Comparison of ENCODE assay signal across 8 cellular contexts in genomic region chr1:172154571-172154970, GRCh38.
DNase-seq lines count a peak whose midpoint lies in the region; ATAC-seq and TF ChIP-seq lines count a peak whose summit lies in the region.

No MANE protein-coding gene starts in this region.

- H3K9ac ChIP-seq in mesendoderm (ENCODE audit: low read length) = no peak overlapping the region

- WGBS in mesendoderm (ENCODE audit: extremely low coverage, insufficient coverage, low lambda C conversion rate) = no CpG with 5 or more reads among the region's 2 CpGs

- no peak overlapping the region for H3K4ac ChIP-seq in mesendoderm (ENCODE audit: low read depth, low read length)

- H3K27me3 ChIP-seq in mesendoderm (ENCODE audit: insufficient read depth, low read length, poor library complexity) = no peaks in the 10 kb centered on the region

- no peak overlapping the region for H2BK15ac ChIP-seq in mesendoderm (replicated peaks; ENCODE audit: low read depth)

- H3K23ac ChIP-seq in mesendoderm (ENCODE audit: low read length) = no peak overlapping the region

- H3K4me3 ChIP-seq in GM12865 (ENCODE audit: low read depth, low read length) (no peak overlapping the region), epithelial cell of esophagus (ENCODE audit: low read length) (no peak overlapping the region), mesendoderm (ENCODE audit: low read length) (no peak overlapping the region)

- H3K36me3 ChIP-seq in mesendoderm (ENCODE audit: control insufficient read depth, insufficient read depth, low read length) = no peaks in the 10 kb centered on the region

- peak; percentile 46 for DNase-seq in GM12865 (ENCODE audit: low read depth)
- DNase-seq in NCI-H460 (ENCODE audit: extremely low read depth, low read depth) = peak; percentile 41
- peak; percentile 74 for DNase-seq in epithelial cell of esophagus (ENCODE audit: low read depth)
- peak; percentile 63 for DNase-seq in stromal cell of bone marrow (ENCODE audit: low read depth)
- no peak for DNase-seq in NCI-H510A treated with DMSO at 0.1 percent for 48 hours (lab: John Stamatoyannopoulos, UW)
- DNase-seq in NCI-H128 (lab: John Stamatoyannopoulos, UW; ENCODE audit: unreplicated experiment) = no peak
- no peak for DNase-seq in mesendoderm

- no peak overlapping the region for H2BK120ac ChIP-seq in mesendoderm (ENCODE audit: low read depth, low read length)

- H3K56ac ChIP-seq in mesendoderm (ENCODE audit: low read length) = no peak overlapping the region

- no peak overlapping the region for H3K18ac ChIP-seq in mesendoderm (ENCODE audit: low read length)

- H2BK5ac ChIP-seq in mesendoderm (ENCODE audit: low read length) = no peak overlapping the region

- no peak overlapping the region for H2AK5ac ChIP-seq in mesendoderm (ENCODE audit: low read length)

- TF ChIP-seq CTCF in GM12865 (IDR thresholded peaks at IDR 0.05; ENCODE audit: insufficient read depth, low read depth, low read length, missing control alignments) = no peak
- TF ChIP-seq CTCF in epithelial cell of esophagus (IDR thresholded peaks at IDR 0.05; ENCODE audit: insufficient read depth, low read depth, low read length, missing control alignments) = no peak

- no peak overlapping the region for H3K4me2 ChIP-seq in mesendoderm (ENCODE audit: low read length)

- peak; percentile 97 for ATAC-seq in GM21786 (IDR thresholded peaks at IDR 0.05; ENCODE audit: unreplicated experiment)

- H4K5ac ChIP-seq in mesendoderm (ENCODE audit: low read length) = no peak overlapping the region

- H3K79me1 ChIP-seq in mesendoderm (ENCODE audit: low read length) = no peaks in the 10 kb centered on the region

- H3K27ac ChIP-seq in mesendoderm (ENCODE audit: low read depth, low read length) = no peak overlapping the region

- no peaks in the 10 kb centered on the region for H3K4me1 ChIP-seq in mesendoderm (ENCODE audit: control insufficient read depth, low read depth, low read length)

- no peaks in the 10 kb centered on the region for H3K79me2 ChIP-seq in mesendoderm (ENCODE audit: control insufficient read depth, insufficient read depth, low read length)

- no peak overlapping the region for H4K8ac ChIP-seq in mesendoderm (ENCODE audit: low read depth, low read length)

Comparison
In these comparisons a context has a peak if more than half of its experiments do, and no peak if none do; other contexts are left out.
1. DNase-seq: peak in GM12865 (single experiment), NCI-H460 (single experiment), epithelial cell of esophagus (single experiment) and stromal cell of bone marrow (single experiment); none in NCI-H510A treated with DMSO at 0.1 percent for 48 hours (single experiment), NCI-H128 (single experiment) and mesendoderm (single experiment).